Comparison of ENCODE assay signal across 26 cellular contexts in genomic region chr3:175646865-175647264, GRCh38.
"Had no signal": no experiment of that assay in that cellular context is flagged by ENCODE, and none has a peak within 500 bp of the region (broad histone marks: within the 10 kb centered on the region; RNA-seq: fewer than 3 reads in every experiment).

No MANE protein-coding gene starts in this region.

- H3K4me1 ChIP-seq: colonic mucosa, left ventricle myocardium inferior, testis, vagina had no signal

- H3K27me3 ChIP-seq: cardiac muscle cell, colonic mucosa, gastroesophageal sphincter, hepatocyte, testis, vagina had no signal

- H3K27ac ChIP-seq: cardiac muscle cell, colonic mucosa, gastroesophageal sphincter, hepatocyte, left ventricle myocardium inferior, skin epidermis, testis, vagina had no signal

- DNase-seq: activated B cell treated with CpG ODN at 0.5 μM for 24 hours; activated CD4-positive, alpha-beta T cell treated with anti-CD3 and anti-CD28 coated beads, Interleukin-2, amount 50 U/mL, for 4 hours; activated effector memory CD4-positive, alpha-beta T cell treated with Interleukin-2 at 50 U/mL for 16 hours; activated naive CD4-positive, alpha-beta T cell treated with Interleukin-2 at 50 U/mL for 16 hours; anterior cingulate cortex; cerebellar nuclear complex; colonic mucosa; effector CD8-positive, alpha-beta T cell; islet precursor cell; left ventricle myocardium inferior; mesendoderm; mucosa of descending colon; posterior cingulate gyrus; stimulated activated CD4-positive, alpha-beta T cell treated with anti-CD3 and anti-CD28 coated beads, Interleukin-12 subunit alpha, Interleukin-12 subunit beta, amount 100 ng/mL, for 4 hours; stimulated activated CD4-positive, alpha-beta T cell treated with anti-CD3 and anti-CD28 coated beads, Interleukin-4, amount 100 ng/mL, for 1 hour; stimulated activated naive CD8-positive, alpha-beta T cell treated with anti-CD3 and anti-CD28 coated beads, Interleukin-15, Interleukin-2, amounts not matched to agents 100 U/mL and 50 U/mL, for 24 hours; T-helper 17 cell; T1000; testis had no signal

- H3K4me3 ChIP-seq: cardiac muscle cell, colonic mucosa, gastroesophageal sphincter, hepatocyte, left ventricle myocardium inferior, lung, mucosa of descending colon, skin epidermis, testis, vagina had no signal

- ATAC-seq: gastroesophageal sphincter; mucosa of descending colon; sciatic nerve; stimulated activated naive CD8-positive, alpha-beta T cell treated with anti-CD3 and anti-CD28 coated beads, Interleukin-15, Interleukin-2, amounts not matched to agents 100 U/mL and 50 U/mL, for 24 hours; T-helper 17 cell had no signal
